In the genomic region with DNA sequence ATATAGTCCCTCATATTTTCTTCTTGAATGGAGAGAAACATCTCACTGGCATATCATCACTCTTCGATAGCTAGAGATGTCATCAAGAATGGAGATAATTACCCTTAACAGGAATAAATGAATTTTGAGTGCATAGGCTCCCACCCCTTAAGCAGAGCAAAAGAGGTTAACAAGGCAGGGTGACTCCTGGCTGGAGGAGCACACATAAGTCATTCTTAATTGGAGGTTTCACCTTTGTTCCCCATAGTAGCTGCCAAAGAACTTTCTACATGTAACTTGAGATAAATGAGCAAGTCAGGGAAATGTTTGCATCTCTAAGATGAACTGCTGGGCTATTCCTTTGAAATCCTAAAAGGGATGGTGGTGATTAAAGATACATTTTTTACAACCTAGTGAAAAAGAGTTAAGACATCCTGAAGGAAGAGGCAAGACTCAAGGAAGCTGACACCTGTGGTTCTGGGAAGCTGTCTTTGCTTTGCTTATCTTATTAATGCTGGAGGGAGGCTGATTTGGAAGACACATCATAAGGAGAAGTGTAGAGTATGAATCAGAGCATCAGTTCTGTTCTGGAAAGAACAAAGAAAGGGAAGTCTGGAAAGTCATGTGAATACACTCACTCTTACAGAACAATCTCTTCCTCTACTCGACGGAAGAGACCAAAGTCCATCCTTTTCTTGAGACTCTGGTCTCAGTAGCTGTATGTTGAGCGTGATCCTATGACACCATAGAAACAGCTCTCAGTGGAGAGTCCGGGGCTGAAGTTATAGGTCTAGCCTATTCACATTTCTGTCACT, we compare ENCODE assay signal across 1 cellular context.
A peak's percentile ranks its signal among the peaks of the same experiment; 100 is the strongest.
TF ChIP-seq lines count a peak whose summit lies in the region.

No MANE protein-coding gene starts in this region.

TF ChIP-seq in HEK293, 187 proteins besides CTCF, POLR2A, EP300 and RAD21 (continued from another document):
- no peak for TF ChIP-seq ZFP69B (tag by site-specific recombination; IDR thresholded peaks at IDR 0.05)
- TF ChIP-seq ZNF404 (tag by site-specific recombination; IDR thresholded peaks at IDR 0.05), result no peak
- no peak for TF ChIP-seq ZNF426 (tag by site-specific recombination; IDR thresholded peaks at IDR 0.05)
- TF ChIP-seq WT1 (tag by site-specific recombination; IDR thresholded peaks at IDR 0.05), result peak; percentile 72; the same call in 1 of the 2 replicates
- TF ChIP-seq, protein P1, sequence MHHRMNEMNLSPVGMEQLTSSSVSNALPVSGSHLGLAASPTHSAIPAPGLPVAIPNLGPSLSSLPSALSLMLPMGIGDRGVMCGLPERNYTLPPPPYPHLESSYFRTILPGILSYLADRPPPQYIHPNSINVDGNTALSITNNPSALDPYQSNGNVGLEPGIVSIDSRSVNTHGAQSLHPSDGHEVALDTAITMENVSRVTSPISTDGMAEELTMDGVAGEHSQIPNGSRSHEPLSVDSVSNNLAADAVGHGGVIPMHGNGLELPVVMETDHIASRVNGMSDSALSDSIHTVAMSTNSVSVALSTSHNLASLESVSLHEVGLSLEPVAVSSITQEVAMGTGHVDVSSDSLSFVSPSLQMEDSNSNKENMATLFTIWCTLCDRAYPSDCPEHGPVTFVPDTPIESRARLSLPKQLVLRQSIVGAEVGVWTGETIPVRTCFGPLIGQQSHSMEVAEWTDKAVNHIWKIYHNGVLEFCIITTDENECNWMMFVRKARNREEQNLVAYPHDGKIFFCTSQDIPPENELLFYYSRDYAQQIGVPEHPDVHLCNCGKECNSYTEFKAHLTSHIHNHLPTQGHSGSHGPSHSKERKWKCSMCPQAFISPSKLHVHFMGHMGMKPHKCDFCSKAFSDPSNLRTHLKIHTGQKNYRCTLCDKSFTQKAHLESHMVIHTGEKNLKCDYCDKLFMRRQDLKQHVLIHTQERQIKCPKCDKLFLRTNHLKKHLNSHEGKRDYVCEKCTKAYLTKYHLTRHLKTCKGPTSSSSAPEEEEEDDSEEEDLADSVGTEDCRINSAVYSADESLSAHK (tag by site-specific recombination; IDR thresholded peaks at IDR 0.05), result no peak
